20 cellular contexts compared by ENCODE assay signal in genomic region chr6:20696676-20697075, GRCh38.
A peak's percentile ranks its signal among the peaks of the same experiment; 100 is the strongest.
DNase-seq lines count a peak whose midpoint lies in the region; ATAC-seq, FAIRE-seq and TF ChIP-seq lines count a peak whose summit lies in the region.
"Had no signal": no experiment of that assay in that cellular context is flagged by ENCODE, and none has a peak within 500 bp of the region (broad histone marks: within the 10 kb centered on the region; RNA-seq: fewer than 3 reads in every experiment).

No MANE protein-coding gene starts in this region.

- no peak for ATAC-seq in left lung
- ATAC-seq in HG03280 (IDR thresholded peaks at IDR 0.05; ENCODE audit: unreplicated experiment) = no peak
- ATAC-seq in GM18907 (IDR thresholded peaks at IDR 0.05; ENCODE audit: unreplicated experiment) = no peak
- ATAC-seq: natural killer cell treated with Interleukin-12 subunit alpha and Interleukin-12 subunit beta and Interleukin-15 and Interleukin-18, amount 100 ng/mL, for 72 hours; Right ventricle myocardium inferior had no signal

- H3K27me3 ChIP-seq in osteoblast (ENCODE audit: insufficient read depth, low read length) (no peaks in the 10 kb centered on the region), left lung (no peaks in the 10 kb centered on the region)
- H3K27me3 ChIP-seq: transverse colon had no signal

- peak; percentile 29 for FAIRE-seq in D721Med (lab: Jason Lieb, UNC)

- no peaks in the 10 kb centered on the region for H4K20me1 ChIP-seq in osteoblast (ENCODE audit: insufficient read depth, low read length)

- no peak overlapping the region for H2AFZ ChIP-seq in osteoblast (ENCODE audit: low read length)

- H3K27ac ChIP-seq in osteoblast (ENCODE audit: low read depth, low read length) (peak overlapping the region; percentile 23), left lung (no peak overlapping the region)
- H3K27ac ChIP-seq: C4-2B, transverse colon had no signal

- H3K4me3 ChIP-seq in epithelial cell of esophagus (ENCODE audit: low read length) (no peak overlapping the region), osteoblast (ENCODE audit: insufficient read depth, low read length) (no peak overlapping the region), left lung (no peak overlapping the region)
- H3K4me3 ChIP-seq: transverse colon had no signal

- no peak overlapping the region for H3K4me2 ChIP-seq in osteoblast (ENCODE audit: insufficient read depth, low read length)

- H3K79me2 ChIP-seq in osteoblast (ENCODE audit: insufficient read depth, low read length) = no peaks in the 10 kb centered on the region

- H3K4me1 ChIP-seq in osteoblast (ENCODE audit: insufficient read depth, low read length) (peaks cover 5% of the 10 kb centered on the region), left lung (no peaks in the 10 kb centered on the region)

- H3K9me3 ChIP-seq in osteoblast (ENCODE audit: low read depth, low read length) (no peaks in the 10 kb centered on the region), left lung (no peaks in the 10 kb centered on the region)
- H3K9me3 ChIP-seq: transverse colon had no signal

- DNase-seq in D721Med (ENCODE audit: insufficient read length, low spot score) = no peak
- peak; percentile 91 for DNase-seq in HCEC 1CT
- peak; percentile 16 for DNase-seq in epithelial cell of esophagus (ENCODE audit: low read depth)
- DNase-seq in osteoblast (ENCODE audit: insufficient read length, low spot score, missing footprints) = peak; percentile 70
- DNase-seq in left lung = no peak
- DNase-seq: activated CD4-positive, alpha-beta T cell treated with anti-CD3 and anti-CD28 coated beads for 1 hour; effector memory CD4-positive, alpha-beta T cell; foreskin melanocyte; NCI-H1417; NCI-H2171; NCI-H69; posterior cingulate gyrus; stimulated activated CD4-positive, alpha-beta T cell treated with anti-CD3 and anti-CD28 coated beads, Interleukin-2, amount 100 ng/mL, for 24 hours; SW 1271; transverse colon had no signal

- intact Hi-C loops in left lung (cut with DNase I) = no loop called here

- TF ChIP-seq CTCF in D721Med (IDR thresholded peaks at IDR 0.05; ENCODE audit: insufficient read depth, missing control alignments) = no peak
- no peak for TF ChIP-seq CTCF in epithelial cell of esophagus (IDR thresholded peaks at IDR 0.05; ENCODE audit: insufficient read depth, low read depth, low read length, missing control alignments)
- no peak for TF ChIP-seq CTCF in osteoblast (IDR thresholded peaks at IDR 0.05; ENCODE audit: extremely low read depth, low read depth, low read length)
- no peak for TF ChIP-seq CTCF in left lung (IDR thresholded peaks at IDR 0.05)

- H3K36me3 ChIP-seq in osteoblast (ENCODE audit: insufficient read depth, low read length) (no peaks in the 10 kb centered on the region), left lung (no peaks in the 10 kb centered on the region)
- H3K36me3 ChIP-seq: transverse colon had no signal

Comparison
In these comparisons a context has a peak if more than half of its experiments do, and no peak if none do; other contexts are left out.
1. DNase-seq: peak in HCEC 1CT (single experiment), epithelial cell of esophagus (single experiment) and osteoblast (single experiment); none in D721Med (single experiment) and left lung (0 of 2).